Comparison of ENCODE assay signal across 2 cellular contexts in the genomic region with DNA sequence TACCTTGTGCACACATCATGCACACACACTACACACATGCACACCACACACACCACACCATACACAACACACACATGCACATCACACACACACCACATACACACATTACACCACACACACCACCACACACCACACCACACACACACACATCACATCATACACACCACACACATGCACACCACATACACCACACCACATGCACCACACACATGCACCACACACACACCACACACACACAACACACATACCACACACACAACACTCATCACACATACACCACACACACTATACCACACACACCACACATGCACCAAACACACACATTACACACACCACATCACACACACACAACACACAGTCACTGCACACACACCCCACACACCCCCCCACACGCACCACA.
TF ChIP-seq lines count a peak whose summit lies in the region.

No MANE protein-coding gene starts in this region.

TF ChIP-seq in HepG2, 621 proteins besides CTCF, POLR2A, EP300 and RAD21:
- TF ChIP-seq, protein P1, sequence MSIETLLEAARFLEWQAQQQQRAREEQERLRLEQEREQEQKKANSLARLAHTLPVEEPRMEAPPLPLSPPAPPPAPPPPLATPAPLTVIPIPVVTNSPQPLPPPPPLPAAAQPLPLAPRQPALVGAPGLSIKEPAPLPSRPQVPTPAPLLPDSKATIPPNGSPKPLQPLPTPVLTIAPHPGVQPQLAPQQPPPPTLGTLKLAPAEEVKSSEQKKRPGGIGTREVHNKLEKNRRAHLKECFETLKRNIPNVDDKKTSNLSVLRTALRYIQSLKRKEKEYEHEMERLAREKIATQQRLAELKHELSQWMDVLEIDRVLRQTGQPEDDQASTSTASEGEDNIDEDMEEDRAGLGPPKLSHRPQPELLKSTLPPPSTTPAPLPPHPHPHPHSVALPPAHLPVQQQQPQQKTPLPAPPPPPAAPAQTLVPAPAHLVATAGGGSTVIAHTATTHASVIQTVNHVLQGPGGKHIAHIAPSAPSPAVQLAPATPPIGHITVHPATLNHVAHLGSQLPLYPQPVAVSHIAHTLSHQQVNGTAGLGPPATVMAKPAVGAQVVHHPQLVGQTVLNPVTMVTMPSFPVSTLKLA (IDR thresholded peaks at IDR 0.05): peak; percentile 38
- TF ChIP-seq ZNF124 (CRISPR knock-in tag; IDR thresholded peaks at IDR 0.05) (no peak), ATF7 (IDR thresholded peaks at IDR 0.05) (0 out of 2 replicates have a peak, but pooled peaks have one; percentile 4), ATF7 (CRISPR knock-in tag; IDR thresholded peaks at IDR 0.05) (no peak), ATM (IDR thresholded peaks at IDR 0.05; ENCODE audit: borderline replicate concordance) (peak; percentile 45; the same call in 1 of the 2 replicates), LCORL (IDR thresholded peaks at IDR 0.05) (no peak), LCORL (CRISPR knock-in tag; IDR thresholded peaks at IDR 0.05) (no peak), NONO (IDR thresholded peaks at IDR 0.05) (0 out of 2 replicates have a peak, but pooled peaks have one; percentile 7), NONO (CRISPR knock-in tag; conservative IDR thresholded peaks at IDR 0.05) (no peak), ZNF646 (CRISPR knock-in tag; IDR thresholded peaks at IDR 0.05) (peak; percentile 84)

TF ChIP-seq in H1, 55 proteins besides CTCF, POLR2A, EP300 and RAD21:
- TF ChIP-seq CREB1 (IDR thresholded peaks at IDR 0.05): no peak
- TF ChIP-seq FOSL1 (IDR thresholded peaks at IDR 0.05; ENCODE audit: insufficient read depth, low read depth, low read length): no peak
- no peak for TF ChIP-seq GABPA (IDR thresholded peaks at IDR 0.05; ENCODE audit: borderline replicate concordance, insufficient read depth, low read length)
- TF ChIP-seq CHD7 (IDR thresholded peaks at IDR 0.05; ENCODE audit: insufficient replicate concordance, low read length): no peak
- TF ChIP-seq CBX5 (IDR thresholded peaks at IDR 0.05; ENCODE audit: low read depth, low read length): no peak
- TF ChIP-seq EZH2 (IDR thresholded peaks at IDR 0.05; ENCODE audit: low read depth, low read length, severe bottlenecking): no peak
- no peak for TF ChIP-seq MAX (IDR thresholded peaks at IDR 0.05)
- no peak for TF ChIP-seq NANOG (IDR thresholded peaks at IDR 0.05; ENCODE audit: insufficient read depth, low read depth, low read length, poor library complexity, severe bottlenecking)
- no peak for TF ChIP-seq SRF (IDR thresholded peaks at IDR 0.05; ENCODE audit: low read depth, low read length)
- no peak for TF ChIP-seq POU5F1 (IDR thresholded peaks at IDR 0.05; ENCODE audit: low read depth, low read length)
- TF ChIP-seq CHD2 (IDR thresholded peaks at IDR 0.05; ENCODE audit: low read length): no peak
- no peak for TF ChIP-seq MAFK (IDR thresholded peaks at IDR 0.05; ENCODE audit: low read depth, low read length)
TF ChIP-seq in H1: peak in this region for 0.
